8 cellular contexts compared by ENCODE assay signal in genomic region chr5:69493235-69493925, GRCh38. TPM values are rescaled to one million over a fixed set of nuclear protein-coding genes. Genes with fewer than 3 reads are reported as not detected.
DNase-seq lines count a peak whose midpoint lies in the region; ATAC-seq, FAIRE-seq and TF ChIP-seq lines count a peak whose summit lies in the region.

No MANE protein-coding gene starts in this region.

- FAIRE-seq in GM12892 (lab: Jason Lieb, UNC): peak; percentile 78

- POLR2A ChIA-PET in AG04450 (lab: Yijun Ruan, JAX): no interaction called here

- H3K27me3 Mint-ChIP-seq in stimulated activated naive B cell treated with anti-CD40 and anti-IgM and Interleukin-4, amounts not matched to agents 10 μg/mL and 1 μg/mL and 100 μg/mL, for 72 hours: peaks cover 38 to 59% of the 10 kb centered on the region in 2 donors

- H3K27ac ChIP-seq in AG04450 (ENCODE audit: low read depth, low read length): no peak overlapping the region

- no peak overlapping the region for H3K27ac Mint-ChIP-seq in stimulated activated naive B cell treated with anti-CD40 and anti-IgM and Interleukin-4, amounts not matched to agents 10 μg/mL and 1 μg/mL and 100 μg/mL, for 72 hours

- no peaks in the 10 kb centered on the region for H3K9me3 Mint-ChIP-seq in stimulated activated naive B cell treated with anti-CD40 and anti-IgM and Interleukin-4, amounts not matched to agents 10 μg/mL and 1 μg/mL and 100 μg/mL, for 72 hours

- H3K36me3 Mint-ChIP-seq in stimulated activated naive B cell treated with anti-CD40 and anti-IgM and Interleukin-4, amounts not matched to agents 10 μg/mL and 1 μg/mL and 100 μg/mL, for 72 hours: no peaks in the 10 kb centered on the region

- peak; percentile 46; the same call in 1 of the 2 replicates for TF ChIP-seq POLR2A in GM12892 (IDR thresholded peaks at IDR 0.05; ENCODE audit: low read depth, low read length)

- peaks cover 36% of the 10 kb centered on the region for H3K27me3 ChIP-seq in AG04450 (ENCODE audit: control insufficient read depth, insufficient read depth, low read length)

- CTCF ChIA-PET in AG04450 (lab: Charles Lee): interaction anchor here (1.1 kb wide), 1 partner anchor 9 kb away, joined by 3 read pairs; no protein-coding TSS in a partner anchor

- peak overlapping the region; percentile 84 to 87 for H3K4me3 Mint-ChIP-seq in stimulated activated naive B cell treated with anti-CD40 and anti-IgM and Interleukin-4, amounts not matched to agents 10 μg/mL and 1 μg/mL and 100 μg/mL, for 72 hours

- H3K4me3 ChIP-seq in AG04450 (ENCODE audit: low read depth, low read length) (peak overlapping the region; percentile 61), cardiac fibroblast (replicated peaks in 1 of 2; ENCODE audit: low read depth in 2 of 2, low read length in 2 of 2) (peak overlapping the region; percentile 52 to 56)

- H3K9me3 ChIP-seq in AG04450 (ENCODE audit: control insufficient read depth, insufficient read depth, low read length): peaks cover 9% of the 10 kb centered on the region; the same call in 1 of the 2 replicates

- ATAC-seq in stimulated activated naive B cell treated with anti-CD40 and anti-IgM and Interleukin-4, amounts not matched to agents 10 μg/mL and 1 μg/mL and 100 μg/mL, for 72 hours (replicated peaks): peak; percentile 58 to 60
- no peak for ATAC-seq in GM18861 (IDR thresholded peaks at IDR 0.05; ENCODE audit: unreplicated experiment)

- no peak for TF ChIP-seq CTCF in AG04450 (IDR thresholded peaks at IDR 0.05; ENCODE audit: low read depth, low read length)
- no peak for TF ChIP-seq CTCF in cardiac fibroblast (IDR thresholded peaks at IDR 0.05; ENCODE audit: low read depth, low read length)

- H3K4me1 Mint-ChIP-seq in stimulated activated naive B cell treated with anti-CD40 and anti-IgM and Interleukin-4, amounts not matched to agents 10 μg/mL and 1 μg/mL and 100 μg/mL, for 72 hours: peaks cover 6 to 14% of the 10 kb centered on the region in 2 donors

- DNase-seq in AG04450 (ENCODE audit: low read depth, low spot score) (no peak), GM12892 (ENCODE audit: insufficient read length) (peak; percentile 48), NOMO-1 treated with DMSO at 0.1 percent for 48 hours (lab: John Stamatoyannopoulos, UW; ENCODE audit: unreplicated experiment) (peak; percentile 66), cardiac fibroblast (ENCODE audit: low read depth in 2 of 2) (no peak), left kidney (ENCODE audit: low read depth, low spot score) (peak; percentile 80), SK-N-DZ (ENCODE audit: low spot score) (no peak)
- peak; percentile 7 for DNase-seq in stimulated activated naive B cell treated with anti-CD40 and anti-IgM and Interleukin-4, amounts not matched to agents 10 μg/mL and 1 μg/mL and 100 μg/mL, for 72 hours

RNA-seq across cellular contexts. Expression of gene OCLN, which starts 0.8 kb away (rescaled TPM):
- 1.4 and 2.1 TPM in 2 replicates for polyA plus RNA-seq in AG04450 (2011; rRNA removed)
- polyA minus RNA-seq in AG04450 (2011; rRNA and poly(A)+ RNA removed): 2.8 and 3.3 TPM in 2 replicates
- 7.7 TPM for polyA plus RNA-seq in GM12892 (2012; ENCODE audit: missing spikeins)
- 0.20 and 0.51 TPM in 2 replicates for polyA plus RNA-seq in SK-N-DZ (2014; cell fraction: cytosol; rRNA removed)
- polyA plus RNA-seq in SK-N-DZ (2014; cell fraction: nucleus; rRNA removed): 1.7 and 3.0 TPM in 2 replicates

Comparison
In these comparisons a context has a peak if more than half of its experiments do, and no peak if none do; other contexts are left out.
1. DNase-seq: peak in GM12892 (single experiment), NOMO-1 treated with DMSO at 0.1 percent for 48 hours (single experiment), left kidney (single experiment) and stimulated activated naive B cell treated with anti-CD40 and anti-IgM and Interleukin-4, amounts not matched to agents 10 μg/mL and 1 μg/mL and 100 μg/mL, for 72 hours (single experiment); none in AG04450 (single experiment), cardiac fibroblast (0 of 2) and SK-N-DZ (single experiment).